In the genomic region with DNA sequence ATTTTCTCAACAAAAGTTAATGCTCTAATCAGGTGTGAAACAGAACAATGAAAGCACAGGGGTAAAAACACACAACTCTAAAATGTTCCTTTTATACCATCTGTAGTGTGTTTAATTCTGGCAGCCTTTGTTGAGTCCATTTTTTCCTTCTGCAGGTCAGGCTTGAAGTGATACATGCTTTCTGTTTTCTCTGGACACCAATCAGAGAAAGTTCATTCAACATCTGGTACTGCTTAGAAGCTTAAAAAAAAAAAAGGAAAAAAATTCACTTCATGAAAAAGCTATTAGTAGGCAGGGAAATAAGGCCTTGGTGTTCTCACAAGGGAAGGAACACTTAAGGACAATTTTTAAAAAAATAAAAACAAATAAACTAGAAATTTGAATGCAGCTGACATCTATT, we compare ENCODE assay signal across 25 cellular contexts.
DNase-seq lines count a peak whose midpoint lies in the region; ATAC-seq and TF ChIP-seq lines count a peak whose summit lies in the region.
"Had no signal": no experiment of that assay in that cellular context is flagged by ENCODE, and none has a peak within 500 bp of the region (broad histone marks: within the 10 kb centered on the region; RNA-seq: fewer than 3 reads in every experiment).

No MANE protein-coding gene starts in this region.

- H3K27me3 Mint-ChIP-seq in effector memory CD8-positive, alpha-beta T cell: peaks cover 0 to 16% of the 10 kb centered on the region in 2 donors
- H3K27me3 Mint-ChIP-seq in glutamatergic neuron (ENCODE audit: unreplicated experiment): no peaks in the 10 kb centered on the region
- H3K27me3 Mint-ChIP-seq: activated naive CD4-positive, alpha-beta T cell treated with anti-CD3 and anti-CD28 coated beads, Interleukin-2, amount 50 U/mL, for 24 hours had no signal

- TF ChIP-seq EP300 in sigmoid colon (IDR thresholded peaks at IDR 0.05): no peak

- in situ Hi-C loops in astrocyte of the spinal cord (cut with HindIII; ENCODE audit: low sequenced_read_pairs): no loop called here

- ATAC-seq in heart left ventricle: peak; percentile 59 to 93 (median 72)
- ATAC-seq in HG02981 (IDR thresholded peaks at IDR 0.05; ENCODE audit: unreplicated experiment): no peak
- ATAC-seq in effector memory CD8-positive, alpha-beta T cell (replicated peaks): no peak
- ATAC-seq: esophagus mucosa; stimulated activated naive B cell treated with anti-CD40 and anti-IgM and Interleukin-4, amounts not matched to agents 10 μg/mL and 1 μg/mL and 100 μg/mL, for 72 hours had no signal

- H3K36me3 ChIP-seq in heart left ventricle (no peaks in the 10 kb centered on the region), sigmoid colon (no peaks in the 10 kb centered on the region)

- no peak overlapping the region for H3K4me3 Mint-ChIP-seq in effector memory CD8-positive, alpha-beta T cell
- H3K4me3 Mint-ChIP-seq in glutamatergic neuron (ENCODE audit: unreplicated experiment): no peak overlapping the region
- H3K4me3 Mint-ChIP-seq: activated naive CD4-positive, alpha-beta T cell treated with anti-CD3 and anti-CD28 coated beads, Interleukin-2, amount 50 U/mL, for 24 hours; B cell; immature natural killer cell; stimulated activated naive B cell treated with anti-CD40 and anti-IgM and Interleukin-4, amounts not matched to agents 10 μg/mL and 1 μg/mL and 100 μg/mL, for 72 hours had no signal

- H3K9me3 ChIP-seq in heart left ventricle (no peaks in the 10 kb centered on the region), sigmoid colon (no peaks in the 10 kb centered on the region)
- H3K9me3 ChIP-seq: testis had no signal

- intact Hi-C loops in heart left ventricle (cut with DNase I) (loop anchor here in 1 of 10 donors (10.0 kb wide), 1 partner anchor 361 kb away; no protein-coding TSS in a partner anchor), sigmoid colon (cut with DNase I) (no loop called here)

- no peak overlapping the region for H3K4me3 ChIP-seq in astrocyte of the spinal cord (ENCODE audit: low read depth, low read length)
- no peak overlapping the region for H3K4me3 ChIP-seq in heart left ventricle
- no peak overlapping the region for H3K4me3 ChIP-seq in sigmoid colon
- H3K4me3 ChIP-seq: lung, PC-9, smooth muscle cell, testis had no signal

- DNase-seq in GM03348 (ENCODE audit: low spot score) (peak; percentile 61), astrocyte of the spinal cord (ENCODE audit: low read depth, low spot score) (peak; percentile 63), heart left ventricle (no peak), sigmoid colon (no peak), NCI-H2029 (lab: John Stamatoyannopoulos, UW) (no peak), glutamatergic neuron (no peak)
- DNase-seq in effector memory CD8-positive, alpha-beta T cell: no peak
- DNase-seq: aorta; cerebellar nuclear complex; effector CD8-positive, alpha-beta T cell; immature natural killer cell; Karpas-422; NCI-H1930; NCI-H446 treated with DMSO at 0.1 percent for 48 hours; PC-9; stimulated activated CD4-positive, alpha-beta T cell treated with anti-CD3 and anti-CD28 coated beads, Interleukin-2, amount 100 ng/mL, for 48 hours; stimulated activated naive B cell treated with anti-CD40 and anti-IgM and Interleukin-4, amounts not matched to agents 10 μg/mL and 1 μg/mL and 100 μg/mL, for 72 hours; T-helper 1 cell; testis had no signal

- H3K27ac ChIP-seq in heart left ventricle (peak overlapping the region in 9 of 12 donors; percentile 16 to 63 (median 40)), sigmoid colon (peak overlapping the region in 3 of 4 donors; percentile 12 to 25 (median 16))
- H3K27ac ChIP-seq: PC-9 had no signal

- H3K9me3 Mint-ChIP-seq in effector memory CD8-positive, alpha-beta T cell: no peaks in the 10 kb centered on the region
- no peaks in the 10 kb centered on the region for H3K9me3 Mint-ChIP-seq in glutamatergic neuron (ENCODE audit: unreplicated experiment)
- H3K9me3 Mint-ChIP-seq: activated naive CD4-positive, alpha-beta T cell treated with anti-CD3 and anti-CD28 coated beads, Interleukin-2, amount 50 U/mL, for 24 hours; immature natural killer cell; stimulated activated naive B cell treated with anti-CD40 and anti-IgM and Interleukin-4, amounts not matched to agents 10 μg/mL and 1 μg/mL and 100 μg/mL, for 72 hours had no signal

- no peaks in the 10 kb centered on the region for H3K36me3 Mint-ChIP-seq in effector memory CD8-positive, alpha-beta T cell (ENCODE audit: insufficient read depth)
- H3K36me3 Mint-ChIP-seq in glutamatergic neuron (ENCODE audit: unreplicated experiment): no peaks in the 10 kb centered on the region
- H3K36me3 Mint-ChIP-seq: activated naive CD4-positive, alpha-beta T cell treated with anti-CD3 and anti-CD28 coated beads, Interleukin-2, amount 50 U/mL, for 24 hours; stimulated activated naive B cell treated with anti-CD40 and anti-IgM and Interleukin-4, amounts not matched to agents 10 μg/mL and 1 μg/mL and 100 μg/mL, for 72 hours had no signal

- H3K27ac Mint-ChIP-seq in effector memory CD8-positive, alpha-beta T cell: no peak overlapping the region
- H3K27ac Mint-ChIP-seq in glutamatergic neuron (ENCODE audit: unreplicated experiment): no peak overlapping the region
- H3K27ac Mint-ChIP-seq: activated naive CD4-positive, alpha-beta T cell treated with anti-CD3 and anti-CD28 coated beads, Interleukin-2, amount 50 U/mL, for 24 hours; B cell; immature natural killer cell; stimulated activated naive B cell treated with anti-CD40 and anti-IgM and Interleukin-4, amounts not matched to agents 10 μg/mL and 1 μg/mL and 100 μg/mL, for 72 hours had no signal

- H3K27me3 ChIP-seq in heart left ventricle: no peaks in the 10 kb centered on the region
- no peaks in the 10 kb centered on the region for H3K27me3 ChIP-seq in sigmoid colon
- H3K27me3 ChIP-seq: testis had no signal

- H3K4me1 Mint-ChIP-seq in effector memory CD8-positive, alpha-beta T cell (ENCODE audit: low read depth in 2 of 2): no peaks in the 10 kb centered on the region
- no peaks in the 10 kb centered on the region for H3K4me1 Mint-ChIP-seq in glutamatergic neuron (ENCODE audit: low read depth, unreplicated experiment)
- H3K4me1 Mint-ChIP-seq: activated naive CD4-positive, alpha-beta T cell treated with anti-CD3 and anti-CD28 coated beads, Interleukin-2, amount 50 U/mL, for 24 hours; B cell; immature natural killer cell; stimulated activated naive B cell treated with anti-CD40 and anti-IgM and Interleukin-4, amounts not matched to agents 10 μg/mL and 1 μg/mL and 100 μg/mL, for 72 hours had no signal

- TF ChIP-seq CTCF in astrocyte of the spinal cord (IDR thresholded peaks at IDR 0.05; ENCODE audit: low read depth, low read length) (no peak), heart left ventricle (IDR thresholded peaks at IDR 0.05) (no peak), sigmoid colon (IDR thresholded peaks at IDR 0.05) (no peak), glutamatergic neuron (IDR thresholded peaks at IDR 0.05; ENCODE audit: partially characterized antibody, unreplicated experiment) (no peak)

- TF ChIP-seq POLR2A in heart left ventricle (IDR thresholded peaks at IDR 0.05) (no peak), sigmoid colon (IDR thresholded peaks at IDR 0.05) (no peak)

- H3K4me1 ChIP-seq in heart left ventricle: peaks cover 0 to 30% (median 14%) of the 10 kb centered on the region in 12 donors
- H3K4me1 ChIP-seq in sigmoid colon: no peaks in the 10 kb centered on the region
- H3K4me1 ChIP-seq: testis had no signal

Comparison
In these comparisons a context has a peak if more than half of its experiments do, and no peak if none do; other contexts are left out.
1. DNase-seq: peak in GM03348 (single experiment) and astrocyte of the spinal cord (single experiment); none in heart left ventricle (0 of 5), sigmoid colon (single experiment), effector memory CD8-positive, alpha-beta T cell (0 of 3), NCI-H2029 (single experiment) and glutamatergic neuron (single experiment).
2. ATAC-seq: peak in heart left ventricle (4 of 4); none in HG02981 (single experiment) and effector memory CD8-positive, alpha-beta T cell (single experiment).